8 cellular contexts compared by ENCODE assay signal in the genomic region with DNA sequence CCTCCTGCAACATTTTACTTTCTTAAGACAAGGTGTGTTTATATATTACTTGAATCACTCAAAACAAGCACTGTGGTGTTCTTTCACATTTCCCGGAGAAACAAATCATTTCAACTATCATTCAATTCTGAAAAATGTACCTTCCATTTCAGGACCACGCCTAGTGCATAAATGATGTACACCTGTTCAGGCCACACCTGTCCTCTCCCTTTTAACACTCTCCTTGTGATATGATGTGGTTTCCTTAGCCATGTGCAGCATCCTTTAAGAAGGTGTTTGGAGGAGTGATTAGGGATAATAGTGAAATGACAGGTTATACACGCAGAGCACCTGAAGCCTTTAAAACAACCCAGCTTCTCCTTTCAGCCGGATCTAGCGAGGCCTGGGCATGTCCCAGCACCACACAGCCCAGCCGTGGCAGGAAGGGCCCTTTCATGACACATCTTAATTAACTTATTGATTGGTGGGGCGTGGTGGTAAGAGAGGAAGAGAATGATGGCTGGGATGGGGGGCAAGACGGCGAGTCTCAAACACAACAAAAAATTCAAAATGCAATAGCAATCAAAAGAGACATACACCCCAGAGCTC. TPM values are rescaled to one million over a fixed set of nuclear protein-coding genes. Genes with fewer than 3 reads are reported as not detected.
A peak's percentile ranks its signal among the peaks of the same experiment; 100 is the strongest.
DNase-seq lines count a peak whose midpoint lies in the region; ATAC-seq and TF ChIP-seq lines count a peak whose summit lies in the region.

No MANE protein-coding gene starts in this region.

- DNase-seq in cardiac muscle cell (ENCODE audit: low read depth in 1 of 2, low spot score in 1 of 2) (no peak), left cardiac atrium (no peak), breast epithelium (ENCODE audit: low spot score in 2 of 2) (no peak), mesenchymal stem cell (no peak), uterus (no peak), MM.1S (no peak), NCI-H128 (lab: John Stamatoyannopoulos, UW; ENCODE audit: unreplicated experiment) (no peak)

- H2AK5ac ChIP-seq in mesenchymal stem cell (ENCODE audit: low read length, severe bottlenecking) = peak overlapping the region; percentile 60

- peaks cover 80% of the 10 kb centered on the region for H3K4me1 ChIP-seq in cardiac muscle cell (ENCODE audit: low read depth)
- peaks cover 0 to 13% of the 10 kb centered on the region in 2 donors for H3K4me1 ChIP-seq in breast epithelium
- peaks cover 21% of the 10 kb centered on the region for H3K4me1 ChIP-seq in mesenchymal stem cell (ENCODE audit: control insufficient read depth, insufficient read depth, low read depth, low read length)
- H3K4me1 ChIP-seq in uterus = peaks cover 0 to 19% of the 10 kb centered on the region in 2 donors
- no peaks in the 10 kb centered on the region for H3K4me1 ChIP-seq in MM.1S (ENCODE audit: low read length)

- no peak overlapping the region for H3K14ac ChIP-seq in mesenchymal stem cell (ENCODE audit: low read length in 2 of 2)

- H3F3A ChIP-seq in MM.1S (ENCODE audit: insufficient read depth, low read length) = no peaks in the 10 kb centered on the region

- no peak overlapping the region for H4K91ac ChIP-seq in mesenchymal stem cell (ENCODE audit: low read length)

- no peak for TF ChIP-seq CTCF in cardiac muscle cell (IDR thresholded peaks at IDR 0.05; ENCODE audit: low read depth, low read length)
- no peak for TF ChIP-seq CTCF in breast epithelium (IDR thresholded peaks at IDR 0.05)
- TF ChIP-seq CTCF in uterus (IDR thresholded peaks at IDR 0.05) = no peak
- no peak for TF ChIP-seq CTCF in MM.1S (IDR thresholded peaks at IDR 0.05; ENCODE audit: low read length)

- H3K18ac ChIP-seq in mesenchymal stem cell (ENCODE audit: low read depth in 1 of 2, low read length in 2 of 2) = peak overlapping the region in 1 of 2 experiments; percentile 64

- intact Hi-C loops in left cardiac atrium (cut with DNase I) = loop anchor here (5.0 to 10.0 kb wide), 3 partner anchors 51 to 154 kb away; no protein-coding TSS in a partner anchor
- intact Hi-C loops in breast epithelium (cut with DNase I; ENCODE audit: low total_unique reads) = no loop called here
- intact Hi-C loops in uterus (cut with DNase I; ENCODE audit: low total_unique reads) = no loop called here

- no peaks in the 10 kb centered on the region for H3K27me3 ChIP-seq in cardiac muscle cell
- no peaks in the 10 kb centered on the region for H3K27me3 ChIP-seq in breast epithelium
- peaks cover 0 to 24% of the 10 kb centered on the region in 2 experiments for H3K27me3 ChIP-seq in mesenchymal stem cell (ENCODE audit: control insufficient read depth in 1 of 2, insufficient read depth in 1 of 2, low read length in 2 of 2)
- no peaks in the 10 kb centered on the region for H3K27me3 ChIP-seq in uterus
- no peaks in the 10 kb centered on the region for H3K27me3 ChIP-seq in MM.1S (replicated peaks; ENCODE audit: insufficient read depth, low read length)

- no peak overlapping the region for H2BK12ac ChIP-seq in mesenchymal stem cell (ENCODE audit: low read length in 2 of 2)

- H4K20me1 ChIP-seq in MM.1S (ENCODE audit: insufficient read depth, low read length) = no peaks in the 10 kb centered on the region

- H3K36me3 ChIP-seq in cardiac muscle cell (no peaks in the 10 kb centered on the region), breast epithelium (no peaks in the 10 kb centered on the region), mesenchymal stem cell (ENCODE audit: control insufficient read depth in 1 of 2, insufficient read depth in 2 of 2, low read depth in 1 of 2, low read length in 2 of 2) (no peaks in the 10 kb centered on the region), uterus (no peaks in the 10 kb centered on the region), MM.1S (replicated peaks; ENCODE audit: insufficient read depth, low read length) (no peaks in the 10 kb centered on the region)

- H3K4me3 ChIP-seq in cardiac muscle cell (peak overlapping the region; percentile 64), breast epithelium (peak overlapping the region; percentile 60 to 73 (median 72)), mesenchymal stem cell (ENCODE audit: insufficient read depth in 1 of 2, low read depth in 1 of 2, low read length in 2 of 2) (peak overlapping the region; percentile 70 to 78), uterus (peak overlapping the region; percentile 27 to 49), MM.1S (ENCODE audit: low read length) (no peak overlapping the region)

- TF ChIP-seq POLR2A in breast epithelium (IDR thresholded peaks at IDR 0.05) = no peak
- TF ChIP-seq POLR2A in uterus (IDR thresholded peaks at IDR 0.05) = no peak

- H3K4ac ChIP-seq in mesenchymal stem cell (ENCODE audit: low read depth in 1 of 2, low read length in 2 of 2) = no peak overlapping the region

- no peak overlapping the region for H2AFZ ChIP-seq in mesenchymal stem cell (ENCODE audit: low read depth, low read length)
- H2AFZ ChIP-seq in MM.1S (ENCODE audit: low read length) = no peak overlapping the region

- peak overlapping the region in 1 of 2 experiments; percentile 56 for H3K23ac ChIP-seq in mesenchymal stem cell (ENCODE audit: low read length in 2 of 2)

- H4K8ac ChIP-seq in mesenchymal stem cell (ENCODE audit: low read length) = no peak overlapping the region

- no peak overlapping the region for H2BK15ac ChIP-seq in mesenchymal stem cell (ENCODE audit: low read depth, poor library complexity, severe bottlenecking)

- H3K9me3 ChIP-seq in cardiac muscle cell (ENCODE audit: low read depth) = no peaks in the 10 kb centered on the region
- no peaks in the 10 kb centered on the region for H3K9me3 ChIP-seq in breast epithelium
- no peaks in the 10 kb centered on the region for H3K9me3 ChIP-seq in mesenchymal stem cell (ENCODE audit: control insufficient read depth, low read length)
- no peaks in the 10 kb centered on the region for H3K9me3 ChIP-seq in uterus
- no peaks in the 10 kb centered on the region for H3K9me3 ChIP-seq in MM.1S (replicated peaks; ENCODE audit: insufficient read depth, low read length)

- H2BK5ac ChIP-seq in mesenchymal stem cell (ENCODE audit: low read depth, low read length, poor library complexity, severe bottlenecking) = no peak overlapping the region

- no peaks in the 10 kb centered on the region for H3K79me2 ChIP-seq in MM.1S (ENCODE audit: low read length)

- H2BK120ac ChIP-seq in mesenchymal stem cell (ENCODE audit: low read depth, low read length) = no peak overlapping the region

- H3K27ac ChIP-seq in cardiac muscle cell (peak overlapping the region; percentile 92), breast epithelium (peak overlapping the region; percentile 72 to 79), mesenchymal stem cell (ENCODE audit: low read length, poor library complexity, severe bottlenecking) (no peak overlapping the region), uterus (peak overlapping the region; percentile 66 to 88), MM.1S (ENCODE audit: low read length) (no peak overlapping the region)

- peak overlapping the region; percentile 72 for H3K4me2 ChIP-seq in mesenchymal stem cell (ENCODE audit: low read length, poor library complexity, severe bottlenecking)
- no peak overlapping the region for H3K4me2 ChIP-seq in MM.1S (ENCODE audit: low read depth, low read length)

- ATAC-seq in left cardiac atrium (no peak), HG03280 (IDR thresholded peaks at IDR 0.05; ENCODE audit: unreplicated experiment) (no peak)

- 71% methylated on average over 5 of the region's 9 CpGs for WGBS in mesenchymal stem cell

- H3K9me2 ChIP-seq in MM.1S (replicated peaks; ENCODE audit: insufficient read depth, low read length) = no peaks in the 10 kb centered on the region

- peaks cover 20% of the 10 kb centered on the region for H3K79me1 ChIP-seq in mesenchymal stem cell (replicated peaks; ENCODE audit: low read length, poor library complexity, severe bottlenecking)

- H3K9ac ChIP-seq in mesenchymal stem cell (ENCODE audit: low read length) (peak overlapping the region; percentile 83), MM.1S (ENCODE audit: low read length) (no peak overlapping the region)

RNA-seq across cellular contexts. Expression of a gene that starts 26.9 kb away (rescaled TPM):
- 96.1 and 148 TPM in 2 replicates for total RNA-seq in cardiac muscle cell
- 105 and 155 TPM in 2 replicates for polyA plus RNA-seq in cardiac muscle cell
- total RNA-seq in left cardiac atrium = 100 to 1,000 TPM; 292 to 305 TPM
- total RNA-seq in breast epithelium = 100 to 1,000 TPM in 2 of 3 donors, 10 to 100 TPM in 1; 89.0 to 216 (median 131) TPM
- 6.7 TPM for polyA plus RNA-seq in mesenchymal stem cell (2013, experiment 1 of 2)
- 5.9 TPM for polyA plus RNA-seq in mesenchymal stem cell (2013, experiment 2 of 2)
- 100 to 1,000 TPM in 2 of 4 donors, 10 to 100 TPM in 2; 41.2 to 128 (median 97.3) TPM for total RNA-seq in uterus

Comparison
In these comparisons a context has a peak if more than half of its experiments do, and no peak if none do; other contexts are left out.
1. H3K27ac ChIP-seq: peak in cardiac muscle cell (single experiment), breast epithelium (2 of 2) and uterus (2 of 2); none in mesenchymal stem cell (single experiment) and MM.1S (single experiment).
2. intact Hi-C loops: an anchor here in left cardiac atrium (5.0 to 10.0 kb wide); none called in breast epithelium and uterus.